ENCODE assay signal across 8 cellular contexts in the genomic region with DNA sequence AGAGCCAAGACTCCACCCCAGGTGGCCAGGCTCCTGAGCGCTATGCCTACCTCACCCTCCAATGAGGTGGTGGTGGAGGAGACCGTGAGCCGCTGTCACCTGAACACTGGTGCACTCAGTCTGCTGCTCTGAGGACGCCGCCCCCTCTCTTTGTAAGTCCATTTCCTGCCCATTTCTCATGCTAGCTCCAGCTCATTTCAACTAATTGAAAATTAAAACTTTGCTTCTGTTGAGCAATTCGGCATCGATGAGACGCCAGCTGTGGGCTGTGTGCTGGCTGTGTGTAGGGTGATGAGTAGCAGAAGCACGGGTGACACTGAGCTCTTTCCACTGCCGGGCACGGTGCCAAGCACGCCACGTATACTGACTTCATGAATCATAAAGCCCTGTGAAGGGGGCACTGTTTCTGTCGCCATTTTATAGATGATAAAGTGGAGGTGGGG. TPM values are rescaled to one million over a fixed set of nuclear protein-coding genes. Genes with fewer than 3 reads are reported as not detected.
DNase-seq lines count a peak whose midpoint lies in the region; ATAC-seq lines count a peak whose summit lies in the region.

No MANE protein-coding gene starts in this region.

- no peaks in the 10 kb centered on the region for H3K9me3 Mint-ChIP-seq in activated T-helper 2 cell treated with anti-CD3 and anti-CD28 coated beads, Interferon-gamma antibody, Interleukin-2, Interleukin-4, amounts not matched to agents 10 μg/mL and 5 μg/mL and 100 μg/mL, durations not matched to agents 14 hours and 24 hours and 36 hours

- H3K27me3 Mint-ChIP-seq in activated T-helper 2 cell treated with anti-CD3 and anti-CD28 coated beads, Interferon-gamma antibody, Interleukin-2, Interleukin-4, amounts not matched to agents 10 μg/mL and 5 μg/mL and 100 μg/mL, durations not matched to agents 14 hours and 24 hours and 36 hours (ENCODE audit: low read depth), result no peaks in the 10 kb centered on the region

- DNase-seq in DMS153 treated with DMSO at 0.1 percent for 48 hours (lab: John Stamatoyannopoulos, UW; ENCODE audit: unreplicated experiment) (peak; percentile 54), NOMO-1 (lab: John Stamatoyannopoulos, UW; ENCODE audit: unreplicated experiment in 2 of 2) (peak; percentile 37 to 55), glomerular visceral epithelial cell (ENCODE audit: extremely low spot score) (peak; percentile 69)
- DNase-seq in activated T-helper 2 cell treated with anti-CD3 and anti-CD28 coated beads, Interferon-gamma antibody, Interleukin-2, Interleukin-4, amounts not matched to agents 10 μg/mL and 5 μg/mL and 100 μg/mL, durations not matched to agents 14 hours and 24 hours and 36 hours (ENCODE audit: low spot score), result peak; percentile 62
- peak; percentile 96 for DNase-seq in stimulated activated CD4-positive, alpha-beta T cell treated with anti-CD3 and anti-CD28 coated beads, Interleukin-15, amount 100 ng/mL, for 24 hours

- no peak for ATAC-seq in GM21576 (IDR thresholded peaks at IDR 0.05; ENCODE audit: unreplicated experiment)
- no peak for ATAC-seq in GM19328 (IDR thresholded peaks at IDR 0.05; ENCODE audit: unreplicated experiment)
- ATAC-seq in HG03196 (IDR thresholded peaks at IDR 0.05; ENCODE audit: unreplicated experiment), result no peak

- peaks cover 76% of the 10 kb centered on the region for H3K4me1 Mint-ChIP-seq in activated T-helper 2 cell treated with anti-CD3 and anti-CD28 coated beads, Interferon-gamma antibody, Interleukin-2, Interleukin-4, amounts not matched to agents 10 μg/mL and 5 μg/mL and 100 μg/mL, durations not matched to agents 14 hours and 24 hours and 36 hours (ENCODE audit: low read depth)

- H3K4me3 Mint-ChIP-seq in activated T-helper 2 cell treated with anti-CD3 and anti-CD28 coated beads, Interferon-gamma antibody, Interleukin-2, Interleukin-4, amounts not matched to agents 10 μg/mL and 5 μg/mL and 100 μg/mL, durations not matched to agents 14 hours and 24 hours and 36 hours (ENCODE audit: low read depth), result peak overlapping the region; percentile 75

- H3K36me3 Mint-ChIP-seq in activated T-helper 2 cell treated with anti-CD3 and anti-CD28 coated beads, Interferon-gamma antibody, Interleukin-2, Interleukin-4, amounts not matched to agents 10 μg/mL and 5 μg/mL and 100 μg/mL, durations not matched to agents 14 hours and 24 hours and 36 hours (ENCODE audit: low read depth), result peaks cover 64% of the 10 kb centered on the region

- intact Hi-C loops in activated T-helper 2 cell treated with anti-CD3 and anti-CD28 coated beads, Interferon-gamma antibody, Interleukin-2, Interleukin-4, amounts not matched to agents 10 μg/mL and 5 μg/mL and 100 μg/mL, durations not matched to agents 14 hours and 24 hours and 36 hours (cut with micrococcal nuclease), result loop anchor here (2.0 kb wide), 2 partner anchors 15 to 27 kb away; no protein-coding TSS in a partner anchor

- H3K27ac Mint-ChIP-seq in activated T-helper 2 cell treated with anti-CD3 and anti-CD28 coated beads, Interferon-gamma antibody, Interleukin-2, Interleukin-4, amounts not matched to agents 10 μg/mL and 5 μg/mL and 100 μg/mL, durations not matched to agents 14 hours and 24 hours and 36 hours, result peak overlapping the region; percentile 93

RNA-seq across cellular contexts. Expression of gene TNFRSF1B, which starts 11.2 kb away (rescaled TPM):
- 150 and 153 TPM in 2 replicates for total RNA-seq in activated T-helper 2 cell treated with anti-CD3 and anti-CD28 coated beads, Interferon-gamma antibody, Interleukin-2, Interleukin-4, amounts not matched to agents 10 μg/mL and 5 μg/mL and 100 μg/mL, durations not matched to agents 14 hours and 24 hours and 36 hours

RNA-seq across cellular contexts. Expression of gene VPS13D, which starts 51.8 kb away (rescaled TPM):
- 28.6 and 32.1 TPM in 2 replicates for total RNA-seq in activated T-helper 2 cell treated with anti-CD3 and anti-CD28 coated beads, Interferon-gamma antibody, Interleukin-2, Interleukin-4, amounts not matched to agents 10 μg/mL and 5 μg/mL and 100 μg/mL, durations not matched to agents 14 hours and 24 hours and 36 hours

Comparison
In these comparisons a context has a peak if more than half of its experiments do, and no peak if none do; other contexts are left out.
1. DNase-seq: peak in every context shown above with its lines; median percentile 96 in stimulated activated CD4-positive, alpha-beta T cell treated with anti-CD3 and anti-CD28 coated beads, Interleukin-15, amount 100 ng/mL, for 24 hours; 69 in glomerular visceral epithelial cell; 62 in activated T-helper 2 cell treated with anti-CD3 and anti-CD28 coated beads, Interferon-gamma antibody, Interleukin-2, Interleukin-4, amounts not matched to agents 10 μg/mL and 5 μg/mL and 100 μg/mL, durations not matched to agents 14 hours and 24 hours and 36 hours; 54 in DMS153 treated with DMSO at 0.1 percent for 48 hours; 46 in NOMO-1.